ENCODE assay signal across 7 cellular contexts in genomic region chr14:34051966-34052657, GRCh38.
DNase-seq lines count a peak whose midpoint lies in the region; ATAC-seq and TF ChIP-seq lines count a peak whose summit lies in the region.

No MANE protein-coding gene starts in this region.

- no peak overlapping the region for H3K4me3 ChIP-seq in psoas muscle

- no peak overlapping the region for H3K27ac ChIP-seq in psoas muscle

- H3K27me3 ChIP-seq in psoas muscle (ENCODE audit: insufficient read depth in 3 of 3, low read length in 2 of 3) = no peaks in the 10 kb centered on the region

- WGBS in psoas muscle, 3 donors = 69 to 81% (median 74%) methylated on average over 5 of the region's 5 CpGs

- no peaks in the 10 kb centered on the region for H3K9me3 ChIP-seq in psoas muscle

- H3K27me3 Mint-ChIP-seq in activated CD8-positive, alpha-beta T cell treated with anti-CD3 and anti-CD28 coated beads for 36 hours = peaks cover 16% of the 10 kb centered on the region
- H3K27me3 Mint-ChIP-seq in activated T-cell treated with anti-CD3 and anti-CD28 coated beads, Interleukin-2, amount 50 U/mL, for 24 hours = peaks cover under 1% of the 10 kb centered on the region

- peaks cover 2% of the 10 kb centered on the region for H3K9me3 Mint-ChIP-seq in activated CD8-positive, alpha-beta T cell treated with anti-CD3 and anti-CD28 coated beads for 36 hours
- H3K9me3 Mint-ChIP-seq in activated T-cell treated with anti-CD3 and anti-CD28 coated beads, Interleukin-2, amount 50 U/mL, for 24 hours = no peaks in the 10 kb centered on the region

- H3K27ac Mint-ChIP-seq in activated CD8-positive, alpha-beta T cell treated with anti-CD3 and anti-CD28 coated beads for 36 hours = no peak overlapping the region
- H3K27ac Mint-ChIP-seq in activated T-cell treated with anti-CD3 and anti-CD28 coated beads, Interleukin-2, amount 50 U/mL, for 24 hours = no peak overlapping the region

- no peaks in the 10 kb centered on the region for H3K36me3 Mint-ChIP-seq in activated CD8-positive, alpha-beta T cell treated with anti-CD3 and anti-CD28 coated beads for 36 hours (ENCODE audit: low read depth)
- H3K36me3 Mint-ChIP-seq in activated T-cell treated with anti-CD3 and anti-CD28 coated beads, Interleukin-2, amount 50 U/mL, for 24 hours (ENCODE audit: low read depth) = no peaks in the 10 kb centered on the region

- DNase-seq in activated CD8-positive, alpha-beta T cell treated with anti-CD3 and anti-CD28 coated beads for 36 hours = peak; percentile 24
- DNase-seq in psoas muscle (peak in 1 of 2 donors; percentile 24), NCI-H446 (lab: John Stamatoyannopoulos, UW) (no peak), HCEC 1CT (no peak)
- DNase-seq in activated T-cell treated with anti-CD3 and anti-CD28 coated beads, Interleukin-2, amount 50 U/mL, for 24 hours = no peak

- CTCF ChIA-PET in activated CD8-positive, alpha-beta T cell treated with anti-CD3 and anti-CD28 coated beads for 36 hours (lab: Charles Lee) = interaction anchor here (1.3 kb wide), 1 partner anchor 47 kb away, joined by 3 read pairs; no protein-coding TSS in a partner anchor

- no peaks in the 10 kb centered on the region for H3K36me3 ChIP-seq in psoas muscle (ENCODE audit: insufficient read depth in 1 of 2, low read depth in 1 of 2)

- POLR2A ChIA-PET in activated CD8-positive, alpha-beta T cell treated with anti-CD3 and anti-CD28 coated beads for 36 hours (lab: Charles Lee) = interaction anchor here (0.6 to 0.9 kb wide), 2 partner anchors 33 to 1688 kb away, joined by 3 read pairs; no protein-coding TSS in a partner anchor

- TF ChIP-seq CTCF in activated CD8-positive, alpha-beta T cell treated with anti-CD3 and anti-CD28 coated beads for 36 hours (IDR thresholded peaks at IDR 0.05) = no peak
- no peak for TF ChIP-seq CTCF in psoas muscle (IDR thresholded peaks at IDR 0.05)

- ATAC-seq in GM19023 (IDR thresholded peaks at IDR 0.05; ENCODE audit: unreplicated experiment) (peak; percentile 80), HG03175 (IDR thresholded peaks at IDR 0.05; ENCODE audit: unreplicated experiment) (peak; percentile 66), psoas muscle (peak in 3 of 4 donors; percentile 42 to 52 (median 46))
- ATAC-seq in activated CD8-positive, alpha-beta T cell treated with anti-CD3 and anti-CD28 coated beads for 36 hours = peak; percentile 57

- no peaks in the 10 kb centered on the region for H3K4me1 ChIP-seq in psoas muscle

- H3K4me3 Mint-ChIP-seq in activated CD8-positive, alpha-beta T cell treated with anti-CD3 and anti-CD28 coated beads for 36 hours = no peak overlapping the region
- no peak overlapping the region for H3K4me3 Mint-ChIP-seq in activated T-cell treated with anti-CD3 and anti-CD28 coated beads, Interleukin-2, amount 50 U/mL, for 24 hours

- peaks cover 30% of the 10 kb centered on the region for H3K4me1 Mint-ChIP-seq in activated CD8-positive, alpha-beta T cell treated with anti-CD3 and anti-CD28 coated beads for 36 hours (ENCODE audit: low read depth)
- peaks cover 32% of the 10 kb centered on the region for H3K4me1 Mint-ChIP-seq in activated T-cell treated with anti-CD3 and anti-CD28 coated beads, Interleukin-2, amount 50 U/mL, for 24 hours (ENCODE audit: low read depth)

- intact Hi-C loops in activated CD8-positive, alpha-beta T cell treated with anti-CD3 and anti-CD28 coated beads for 36 hours (cut with micrococcal nuclease) = no loop called here
- intact Hi-C loops in psoas muscle (cut with DNase I) = no loop called here
